11 cellular contexts compared by ENCODE assay signal in genomic region chr12:54287316-54288157, GRCh38. TPM values are rescaled to one million over a fixed set of nuclear protein-coding genes. Genes with fewer than 3 reads are reported as not detected.
DNase-seq lines count a peak whose midpoint lies in the region; ATAC-seq, FAIRE-seq and TF ChIP-seq lines count a peak whose summit lies in the region.
"Had no signal": no experiment of that assay in that cellular context is flagged by ENCODE, and none has a peak within 500 bp of the region (broad histone marks: within the 10 kb centered on the region; RNA-seq: fewer than 3 reads in every experiment).

No MANE protein-coding gene starts in this region.

- no peak overlapping the region for H2BK5ac ChIP-seq in H1 (ENCODE audit: low read depth, low read length)

- no peak overlapping the region for H4K91ac ChIP-seq in H1 (replicated peaks; ENCODE audit: insufficient read length, low read length)

- no peak overlapping the region for H3K18ac ChIP-seq in H1 (ENCODE audit: extremely low read depth, low read length)

- DNase-seq in left ventricle myocardium inferior (no peak), heart left ventricle (no peak), NCI-H82 treated with DMSO at 0.1 percent for 48 hours (lab: John Stamatoyannopoulos, UW; ENCODE audit: unreplicated experiment) (peak; percentile 70), H1 (ENCODE audit: low read depth in 1 of 2, low spot score in 2 of 2) (no peak), thyroid gland (no peak), NCI-H748 (lab: John Stamatoyannopoulos, UW; ENCODE audit: unreplicated experiment) (no peak), osteocyte (ENCODE audit: extremely low spot score, unreplicated experiment) (no peak), OCI-M2 (lab: John Stamatoyannopoulos, UW; ENCODE audit: unreplicated experiment) (no peak)
- DNase-seq: HCEC 1CT, kidney glomerular epithelial cell, NCI-H2227 treated with DMSO at 0.1 percent for 48 hours had no signal

- H3K14ac ChIP-seq in H1 (ENCODE audit: insufficient read length), result no peak overlapping the region

- peaks cover 64% of the 10 kb centered on the region for H3K36me3 ChIP-seq in left ventricle myocardium inferior
- H3K36me3 ChIP-seq in heart left ventricle, result peaks cover 0 to 70% (median 64%) of the 10 kb centered on the region in 9 donors
- H3K36me3 ChIP-seq in H1 (ENCODE audit: control insufficient read depth in 2 of 4, insufficient read depth in 4 of 4, low read length in 3 of 4), result peaks cover 33 to 59% (median 46%) of the 10 kb centered on the region in 4 experiments
- peaks cover 46 to 49% of the 10 kb centered on the region in 2 donors for H3K36me3 ChIP-seq in thyroid gland

- no peak overlapping the region for H3K4me3 Mint-ChIP-seq in osteocyte (ENCODE audit: unreplicated experiment)

- H3K27me3 ChIP-seq in left ventricle myocardium inferior (ENCODE audit: low read depth) (no peaks in the 10 kb centered on the region), heart left ventricle (no peaks in the 10 kb centered on the region), H1 (replicated peaks in 1 of 4; ENCODE audit: control insufficient read depth in 3 of 4, extremely low read depth in 1 of 4, insufficient read depth in 3 of 4, low read length in 3 of 4) (no peaks in the 10 kb centered on the region), thyroid gland (no peaks in the 10 kb centered on the region)

- H3K27ac ChIP-seq in left ventricle myocardium inferior (replicated peaks) (peak overlapping the region; percentile 47), heart left ventricle (no peak overlapping the region), H1 (ENCODE audit: low read depth, low read length) (no peak overlapping the region), thyroid gland (peak overlapping the region in 2 of 3 donors; percentile 49 to 64)

- TF ChIP-seq CTCF in left ventricle myocardium inferior (IDR thresholded peaks at IDR 0.05; ENCODE audit: borderline replicate concordance), result no peak
- no peak for TF ChIP-seq CTCF in heart left ventricle (IDR thresholded peaks at IDR 0.05)
- TF ChIP-seq CTCF in H1 (IDR thresholded peaks at IDR 0.05; ENCODE audit: control extremely low read depth in 1 of 3, insufficient read depth in 1 of 3, low read depth in 1 of 3, low read length in 3 of 3), result no peak
- no peak for TF ChIP-seq CTCF in thyroid gland (IDR thresholded peaks at IDR 0.05)
- TF ChIP-seq CTCF in osteocyte (IDR thresholded peaks at IDR 0.05), result no peak

- H3K4me2 ChIP-seq in H1 (ENCODE audit: insufficient read depth in 1 of 2, low read depth in 2 of 2, low read length in 2 of 2), result no peak overlapping the region

- no peaks in the 10 kb centered on the region for H3K79me1 ChIP-seq in H1 (ENCODE audit: low read depth, low read length)

- no peak for ATAC-seq in heart left ventricle

- peaks cover 36% of the 10 kb centered on the region for H3K4me1 Mint-ChIP-seq in osteocyte (ENCODE audit: unreplicated experiment)

- TF ChIP-seq EP300 in H1 (IDR thresholded peaks at IDR 0.05; ENCODE audit: borderline replicate concordance in 1 of 2, low read depth in 2 of 2, low read length in 2 of 2), result no peak

- H3K79me2 ChIP-seq in H1 (ENCODE audit: control insufficient read depth in 1 of 2, insufficient read depth in 2 of 2, low read length in 2 of 2), result peaks cover 0 to 18% of the 10 kb centered on the region in 2 experiments; a peak in 3 of 4 replicates

- peaks cover 2% of the 10 kb centered on the region for H3K23me2 ChIP-seq in H1 (ENCODE audit: low read depth, low read length)

- H3K4me1 ChIP-seq in left ventricle myocardium inferior (peaks cover 52% of the 10 kb centered on the region), heart left ventricle (peaks cover 9 to 59% (median 42%) of the 10 kb centered on the region in 12 donors), H1 (replicated peaks in 1 of 4; ENCODE audit: control insufficient read depth in 3 of 4, insufficient read depth in 4 of 4, low read length in 3 of 4) (peaks cover 0 to 7% (median 3%) of the 10 kb centered on the region in 4 experiments; a peak in 4 of 7 replicates), thyroid gland (peaks cover 30 to 41% of the 10 kb centered on the region in 2 donors)

- H4K5ac ChIP-seq in H1 (ENCODE audit: insufficient read length, low read depth, low read length), result no peak overlapping the region

- peaks cover 46% of the 10 kb centered on the region for H3K36me3 Mint-ChIP-seq in osteocyte (ENCODE audit: unreplicated experiment)

- no peak overlapping the region for H2BK15ac ChIP-seq in H1 (ENCODE audit: low read length)

- no peak overlapping the region for H2BK12ac ChIP-seq in H1 (ENCODE audit: low read depth, low read length)

- H3K27me3 Mint-ChIP-seq in osteocyte (ENCODE audit: unreplicated experiment), result no peaks in the 10 kb centered on the region

- H4K20me1 ChIP-seq in H1 (replicated peaks in 1 of 2; ENCODE audit: control insufficient read depth in 1 of 2, insufficient read depth in 2 of 2, low read length in 2 of 2), result peaks cover 15 to 17% of the 10 kb centered on the region in 2 experiments

- no peak overlapping the region for H2AK5ac ChIP-seq in H1 (ENCODE audit: low read depth, low read length)

- CTCF ChIA-PET in H1 (lab: Charles Lee; ENCODE audit: partially characterized antibody), result interaction anchor here (0.5 to 14.9 kb wide), 15 partner anchors 9 to 92 kb away, joined by 3 to 618 read pairs (median 7); partner anchors contain the start of genes COPZ1 and NFE2

- intact Hi-C loops in left ventricle myocardium inferior (cut with micrococcal nuclease), result no loop called here
- intact Hi-C loops in heart left ventricle (cut with DNase I), result loop anchor here in 2 of 10 donors (5.0 to 10.0 kb wide), 2 partner anchors 67 to 70 kb away; no protein-coding TSS in a partner anchor
- intact Hi-C loops in thyroid gland (cut with DNase I), result no loop called here

- H2BK120ac ChIP-seq in H1 (replicated peaks; ENCODE audit: low read depth, low read length), result no peak overlapping the region

- no peak for FAIRE-seq in H1 (lab: Jason Lieb, UNC)

- POLR2A ChIA-PET in H1 (lab: Charles Lee; ENCODE audit: partially characterized antibody), result interaction anchor here (0.9 to 15.0 kb wide), 30 partner anchors 7 to 112 kb away, joined by 3 to 1006 read pairs (median 14); partner anchors contain the start of genes CBX5, COPZ1, HNRNPA1 and NFE2

- 71 to 77% (median 74%) methylated on average over 8 of the region's 8 CpGs for WGBS in heart left ventricle, 4 donors
- WGBS in H1 (ENCODE audit: extremely low coverage in 1 of 2, insufficient coverage in 1 of 2, insufficient read length in 1 of 2, insufficient replicate concordance in 2 of 2, low coverage in 1 of 2, low lambda C conversion rate in 2 of 2, missing lambda C conversion rate in 1 of 2), 2 experiments, result 83% methylated on average over 8 of the region's 8 CpGs; no CpG with 5 or more reads in 1 of the 2 experiments
- 77 to 79% methylated on average over 8 of the region's 8 CpGs for WGBS in thyroid gland, 2 donors

- H3K9me3 ChIP-seq in left ventricle myocardium inferior (replicated peaks) (no peaks in the 10 kb centered on the region), heart left ventricle (no peaks in the 10 kb centered on the region), H1 (ENCODE audit: insufficient read depth in 2 of 2, low read depth in 1 of 2, low read length in 1 of 2) (no peaks in the 10 kb centered on the region), thyroid gland (no peaks in the 10 kb centered on the region)

- H3K9me3 Mint-ChIP-seq in osteocyte (ENCODE audit: unreplicated experiment), result no peaks in the 10 kb centered on the region

- no peak overlapping the region for H3K4ac ChIP-seq in H1 (replicated peaks; ENCODE audit: insufficient read length, low read depth, low read length)

- H4K8ac ChIP-seq in H1 (ENCODE audit: extremely low read depth, insufficient read depth, low read length), result no peak overlapping the region

- no peak overlapping the region for H3K27ac Mint-ChIP-seq in osteocyte (ENCODE audit: unreplicated experiment)

- H3K56ac ChIP-seq in H1 (replicated peaks; ENCODE audit: insufficient read length, low read depth, low read length), result no peak overlapping the region

- H2BK20ac ChIP-seq in H1 (ENCODE audit: low read length), result no peak overlapping the region

- TF ChIP-seq POLR2A in heart left ventricle (IDR thresholded peaks at IDR 0.05) (no peak), H1 (IDR thresholded peaks at IDR 0.05; ENCODE audit: control extremely low read depth in 1 of 2, low read depth in 2 of 2, low read length in 2 of 2) (peak; percentile 86 to 89), thyroid gland (IDR thresholded peaks at IDR 0.05) (no peak)

- TF ChIP-seq RAD21 in H1 (IDR thresholded peaks at IDR 0.05 in 1 of 2, conservative IDR thresholded peaks at IDR 0.05 in 1 of 2; ENCODE audit: low read depth in 2 of 2, low read length in 2 of 2), result no peak

- H3K23ac ChIP-seq in H1 (ENCODE audit: insufficient read length), result no peak overlapping the region

- H3K9ac ChIP-seq in H1 (replicated peaks in 1 of 4; ENCODE audit: extremely low read depth in 1 of 4, low read depth in 3 of 4, low read length in 3 of 4), result no peak overlapping the region; a peak in 1 of 7 replicates

- no peak overlapping the region for H2AFZ ChIP-seq in H1 (ENCODE audit: low read length)

- H3K4me3 ChIP-seq in left ventricle myocardium inferior, result no peak overlapping the region
- no peak overlapping the region for H3K4me3 ChIP-seq in heart left ventricle
- H3K4me3 ChIP-seq in H1 (ENCODE audit: extremely low read depth in 1 of 4, insufficient read depth in 2 of 4, low read depth in 3 of 4, low read length in 4 of 4), result no peak overlapping the region
- H3K4me3 ChIP-seq in thyroid gland (replicated peaks in 1 of 3), result no peak overlapping the region

RNA-seq across cellular contexts. Expression of gene HNRNPA1, which starts 7.0 kb away (rescaled TPM):
- 423 TPM for total RNA-seq in left ventricle myocardium inferior
- 100 to 1,000 TPM; 129 to 565 (median 396) TPM for total RNA-seq in heart left ventricle
- polyA plus RNA-seq in heart left ventricle, result 100 to 1,000 TPM; 315 to 735 TPM
- total RNA-seq in H1 (2021; fragmentation: NEBNext Ultra II Directional; extraction: Animal tissue kit (Norgen Biotek cat#: 25700)), result 2,738 and 2,756 TPM in 2 replicates
- 645 and 835 TPM in 2 replicates for polyA plus RNA-seq in H1 (2011; rRNA removed)
- polyA plus RNA-seq in H1 (2011; cell fraction: cytosol; rRNA removed), result 1,857 TPM
- 829 TPM for polyA plus RNA-seq in H1 (2011; cell fraction: nucleus; rRNA removed)
- polyA plus RNA-seq in H1 (2012, experiment 1 of 2), result 3,527 to 3,732 TPM (median 3,691 TPM) in 4 replicates
- polyA plus RNA-seq in H1 (2012, experiment 2 of 2), result 538 TPM
- 2,134 TPM for polyA plus RNA-seq in H1 (2013, experiment 1 of 2)
- 2,146 TPM for polyA plus RNA-seq in H1 (2013, experiment 2 of 2)
- 697 and 783 TPM in 2 replicates for polyA minus RNA-seq in H1 (2011; rRNA and poly(A)+ RNA removed)
- 622 TPM for polyA minus RNA-seq in H1 (2011; cell fraction: cytosol; rRNA and poly(A)+ RNA removed)
- 916 TPM for polyA minus RNA-seq in H1 (2011; cell fraction: nucleus; rRNA and poly(A)+ RNA removed)
- total RNA-seq in thyroid gland, result 100 to 1,000 TPM; 298 to 519 (median 435) TPM
- total RNA-seq in osteocyte, result 792 and 819 TPM in 2 replicates

RNA-seq across cellular contexts. Expression of gene CBX5, which starts 7.6 kb away (rescaled TPM):
- total RNA-seq in left ventricle myocardium inferior, result 44.1 TPM
- total RNA-seq in heart left ventricle, result 10 to 100 TPM; 22.3 to 59.5 (median 49.4) TPM
- 10 to 100 TPM; 18.4 to 32.1 TPM for polyA plus RNA-seq in heart left ventricle
- 217 and 231 TPM in 2 replicates for total RNA-seq in H1 (2021; fragmentation: NEBNext Ultra II Directional; extraction: Animal tissue kit (Norgen Biotek cat#: 25700))
- 35.4 and 62.4 TPM in 2 replicates for polyA plus RNA-seq in H1 (2011; rRNA removed)
- 52.0 TPM for polyA plus RNA-seq in H1 (2011; cell fraction: cytosol; rRNA removed)
- 21.4 TPM for polyA plus RNA-seq in H1 (2011; cell fraction: nucleus; rRNA removed)
- polyA plus RNA-seq in H1 (2012, experiment 1 of 2), result 44.8 to 102 TPM (median 55.1 TPM) in 4 replicates
- polyA plus RNA-seq in H1 (2012, experiment 2 of 2), result 7.4 TPM
- 74.7 TPM for polyA plus RNA-seq in H1 (2013, experiment 1 of 2)
- polyA plus RNA-seq in H1 (2013, experiment 2 of 2), result 75.0 TPM
- polyA minus RNA-seq in H1 (2011; rRNA and poly(A)+ RNA removed), result 216 and 244 TPM in 2 replicates
- 117 TPM for polyA minus RNA-seq in H1 (2011; cell fraction: cytosol; rRNA and poly(A)+ RNA removed)
- 68.3 TPM for polyA minus RNA-seq in H1 (2011; cell fraction: nucleus; rRNA and poly(A)+ RNA removed)
- 10 to 100 TPM; 56.2 to 97.4 (median 87.1) TPM for total RNA-seq in thyroid gland
- total RNA-seq in osteocyte, result 98.1 and 104 TPM in 2 replicates

RNA-seq across cellular contexts. Expression of gene NFE2, which starts 13.3 kb away (rescaled TPM):
- 0.71 TPM for total RNA-seq in left ventricle myocardium inferior
- 1 to 10 TPM in 2 of 9 donors, under 1 TPM in 5, not detected in 2; 0.21 to 1.7 (median 0.63) TPM for total RNA-seq in heart left ventricle
- under 1 TPM; 0.38 to 0.51 TPM for polyA plus RNA-seq in heart left ventricle
- total RNA-seq in H1 (2021; fragmentation: NEBNext Ultra II Directional; extraction: Animal tissue kit (Norgen Biotek cat#: 25700)), result 1.4 and 2.0 TPM in 2 replicates
- 6.1 and 8.3 TPM in 2 replicates for polyA plus RNA-seq in H1 (2011; rRNA removed)
- 6.2 TPM for polyA plus RNA-seq in H1 (2011; cell fraction: cytosol; rRNA removed)
- polyA plus RNA-seq in H1 (2011; cell fraction: nucleus; rRNA removed), result 8.8 TPM
- polyA plus RNA-seq in H1 (2012, experiment 1 of 2), result 2.8 to 4.8 TPM (median 3.9 TPM) in 4 replicates
- polyA plus RNA-seq in H1 (2012, experiment 2 of 2), result 5.1 TPM
- 1.5 TPM for polyA plus RNA-seq in H1 (2013, experiment 1 of 2)
- polyA plus RNA-seq in H1 (2013, experiment 2 of 2), result 1.4 TPM
- polyA minus RNA-seq in H1 (2011; rRNA and poly(A)+ RNA removed), result 4.6 and 6.3 TPM in 2 replicates
- 3.5 TPM for polyA minus RNA-seq in H1 (2011; cell fraction: cytosol; rRNA and poly(A)+ RNA removed)
- polyA minus RNA-seq in H1 (2011; cell fraction: nucleus; rRNA and poly(A)+ RNA removed), result 2.8 TPM
- 1 to 10 TPM in 1 of 4 donors, under 1 TPM in 3; 0.56 to 1.7 (median 0.61) TPM for total RNA-seq in thyroid gland
- 0.30 TPM in 1 of 2 replicates, not detected in the other for total RNA-seq in osteocyte

RNA-seq across cellular contexts. Expression of gene COPZ1, which starts 37.4 kb away (rescaled TPM):
- total RNA-seq in left ventricle myocardium inferior (110 TPM), heart left ventricle (100 to 1,000 TPM; 112 to 146 (median 125) TPM), thyroid gland (100 to 1,000 TPM; 181 to 284 (median 236) TPM), osteocyte (126 and 136 TPM in 2 replicates)
- polyA plus RNA-seq in heart left ventricle (100 to 1,000 TPM in 1 of 2 donors, 10 to 100 TPM in 1; 77.3 to 142 TPM), H1 (2011; rRNA removed) (88.2 and 133 TPM in 2 replicates)
- 94.2 and 103 TPM in 2 replicates for total RNA-seq in H1 (2021; fragmentation: NEBNext Ultra II Directional; extraction: Animal tissue kit (Norgen Biotek cat#: 25700))
- 103 TPM for polyA plus RNA-seq in H1 (2011; cell fraction: cytosol; rRNA removed)
- polyA plus RNA-seq in H1 (2011; cell fraction: nucleus; rRNA removed), result 56.0 TPM
- polyA plus RNA-seq in H1 (2012, experiment 1 of 2), result 114 to 158 TPM (median 123 TPM) in 4 replicates
- polyA plus RNA-seq in H1 (2012, experiment 2 of 2), result 287 TPM
- polyA plus RNA-seq in H1 (2013, experiment 1 of 2), result 73.3 TPM
- polyA plus RNA-seq in H1 (2013, experiment 2 of 2), result 80.0 TPM
- polyA minus RNA-seq in H1 (2011; rRNA and poly(A)+ RNA removed), result 71.3 and 86.2 TPM in 2 replicates
- polyA minus RNA-seq in H1 (2011; cell fraction: cytosol; rRNA and poly(A)+ RNA removed), result 68.3 TPM
- polyA minus RNA-seq in H1 (2011; cell fraction: nucleus; rRNA and poly(A)+ RNA removed), result 27.2 TPM

Comparison
In these comparisons a context has a peak if more than half of its experiments do, and no peak if none do; other contexts are left out.
1. H3K27ac ChIP-seq: peak in left ventricle myocardium inferior (single experiment) and thyroid gland (2 of 3); none in heart left ventricle (0 of 12) and H1 (single experiment).
2. POLR2A ChIP-seq: peak in H1 (2 of 2); none in heart left ventricle (0 of 2) and thyroid gland (0 of 2).